In the genomic region with DNA sequence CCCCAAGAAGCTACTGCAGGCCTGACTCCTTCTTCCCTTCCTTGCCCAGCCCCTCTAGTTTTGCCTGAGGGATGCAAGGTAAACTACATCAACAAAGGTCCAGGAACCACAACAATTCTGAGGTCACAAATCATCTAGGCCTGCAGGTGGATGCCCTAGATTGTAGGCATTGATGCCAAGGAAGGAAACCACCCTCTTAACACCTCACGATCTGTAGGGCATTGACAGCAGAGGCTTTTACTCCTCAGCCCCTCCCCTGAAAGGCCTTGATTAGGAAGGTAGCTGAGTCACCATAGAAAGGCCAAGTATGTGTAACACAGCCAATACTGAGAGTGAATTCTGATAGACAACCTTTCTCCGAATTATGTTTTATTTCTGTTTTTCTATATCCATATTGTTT, we compare ENCODE assay signal across 3 cellular contexts.
A peak's percentile ranks its signal among the peaks of the same experiment; 100 is the strongest.
TF ChIP-seq lines count a peak whose summit lies in the region.

No MANE protein-coding gene starts in this region.

TF ChIP-seq in SK-N-SH, 30 proteins besides CTCF, POLR2A, EP300 and RAD21 (continued from another document and continues in another):
- TF ChIP-seq, protein P1, sequence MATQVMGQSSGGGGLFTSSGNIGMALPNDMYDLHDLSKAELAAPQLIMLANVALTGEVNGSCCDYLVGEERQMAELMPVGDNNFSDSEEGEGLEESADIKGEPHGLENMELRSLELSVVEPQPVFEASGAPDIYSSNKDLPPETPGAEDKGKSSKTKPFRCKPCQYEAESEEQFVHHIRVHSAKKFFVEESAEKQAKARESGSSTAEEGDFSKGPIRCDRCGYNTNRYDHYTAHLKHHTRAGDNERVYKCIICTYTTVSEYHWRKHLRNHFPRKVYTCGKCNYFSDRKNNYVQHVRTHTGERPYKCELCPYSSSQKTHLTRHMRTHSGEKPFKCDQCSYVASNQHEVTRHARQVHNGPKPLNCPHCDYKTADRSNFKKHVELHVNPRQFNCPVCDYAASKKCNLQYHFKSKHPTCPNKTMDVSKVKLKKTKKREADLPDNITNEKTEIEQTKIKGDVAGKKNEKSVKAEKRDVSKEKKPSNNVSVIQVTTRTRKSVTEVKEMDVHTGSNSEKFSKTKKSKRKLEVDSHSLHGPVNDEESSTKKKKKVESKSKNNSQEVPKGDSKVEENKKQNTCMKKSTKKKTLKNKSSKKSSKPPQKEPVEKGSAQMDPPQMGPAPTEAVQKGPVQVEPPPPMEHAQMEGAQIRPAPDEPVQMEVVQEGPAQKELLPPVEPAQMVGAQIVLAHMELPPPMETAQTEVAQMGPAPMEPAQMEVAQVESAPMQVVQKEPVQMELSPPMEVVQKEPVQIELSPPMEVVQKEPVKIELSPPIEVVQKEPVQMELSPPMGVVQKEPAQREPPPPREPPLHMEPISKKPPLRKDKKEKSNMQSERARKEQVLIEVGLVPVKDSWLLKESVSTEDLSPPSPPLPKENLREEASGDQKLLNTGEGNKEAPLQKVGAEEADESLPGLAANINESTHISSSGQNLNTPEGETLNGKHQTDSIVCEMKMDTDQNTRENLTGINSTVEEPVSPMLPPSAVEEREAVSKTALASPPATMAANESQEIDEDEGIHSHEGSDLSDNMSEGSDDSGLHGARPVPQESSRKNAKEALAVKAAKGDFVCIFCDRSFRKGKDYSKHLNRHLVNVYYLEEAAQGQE (IDR thresholded peaks at IDR 0.05; ENCODE audit: low read depth, low read length), result no peak
- TF ChIP-seq, protein P2, sequence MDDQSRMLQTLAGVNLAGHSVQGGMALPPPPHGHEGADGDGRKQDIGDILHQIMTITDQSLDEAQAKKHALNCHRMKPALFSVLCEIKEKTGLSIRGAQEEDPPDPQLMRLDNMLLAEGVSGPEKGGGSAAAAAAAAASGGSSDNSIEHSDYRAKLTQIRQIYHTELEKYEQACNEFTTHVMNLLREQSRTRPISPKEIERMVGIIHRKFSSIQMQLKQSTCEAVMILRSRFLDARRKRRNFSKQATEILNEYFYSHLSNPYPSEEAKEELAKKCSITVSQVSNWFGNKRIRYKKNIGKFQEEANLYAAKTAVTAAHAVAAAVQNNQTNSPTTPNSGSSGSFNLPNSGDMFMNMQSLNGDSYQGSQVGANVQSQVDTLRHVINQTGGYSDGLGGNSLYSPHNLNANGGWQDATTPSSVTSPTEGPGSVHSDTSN (IDR thresholded peaks at IDR 0.05), result no peak
- TF ChIP-seq, protein P3, sequence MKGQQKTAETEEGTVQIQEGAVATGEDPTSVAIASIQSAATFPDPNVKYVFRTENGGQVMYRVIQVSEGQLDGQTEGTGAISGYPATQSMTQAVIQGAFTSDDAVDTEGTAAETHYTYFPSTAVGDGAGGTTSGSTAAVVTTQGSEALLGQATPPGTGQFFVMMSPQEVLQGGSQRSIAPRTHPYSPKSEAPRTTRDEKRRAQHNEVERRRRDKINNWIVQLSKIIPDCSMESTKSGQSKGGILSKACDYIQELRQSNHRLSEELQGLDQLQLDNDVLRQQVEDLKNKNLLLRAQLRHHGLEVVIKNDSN (IDR thresholded peaks at IDR 0.05; ENCODE audit: borderline replicate concordance, low read depth), result no peak
- TF ChIP-seq EZH2phosphoT487 (IDR thresholded peaks at IDR 0.05; ENCODE audit: borderline replicate concordance, low read depth) (no peak), GATA2 (CRISPR knock-in tag; IDR thresholded peaks at IDR 0.05) (no peak), SIN3A (IDR thresholded peaks at IDR 0.05; ENCODE audit: borderline replicate concordance, low read depth, low read length) (no peak), SMC3 (IDR thresholded peaks at IDR 0.05; ENCODE audit: low read depth, low read length) (no peak), MEF2A (IDR thresholded peaks at IDR 0.05; ENCODE audit: borderline replicate concordance, low read depth) (no peak), FOXJ3 (CRISPR knock-in tag; IDR thresholded peaks at IDR 0.05) (no peak), CHD2 (IDR thresholded peaks at IDR 0.05; ENCODE audit: low read length, partially characterized antibody) (no peak), NFIC (IDR thresholded peaks at IDR 0.05; ENCODE audit: borderline replicate concordance) (no peak)
- TF ChIP-seq, protein P4, sequence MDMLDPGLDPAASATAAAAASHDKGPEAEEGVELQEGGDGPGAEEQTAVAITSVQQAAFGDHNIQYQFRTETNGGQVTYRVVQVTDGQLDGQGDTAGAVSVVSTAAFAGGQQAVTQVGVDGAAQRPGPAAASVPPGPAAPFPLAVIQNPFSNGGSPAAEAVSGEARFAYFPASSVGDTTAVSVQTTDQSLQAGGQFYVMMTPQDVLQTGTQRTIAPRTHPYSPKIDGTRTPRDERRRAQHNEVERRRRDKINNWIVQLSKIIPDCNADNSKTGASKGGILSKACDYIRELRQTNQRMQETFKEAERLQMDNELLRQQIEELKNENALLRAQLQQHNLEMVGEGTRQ (IDR thresholded peaks at IDR 0.05; ENCODE audit: borderline replicate concordance, low read depth, low read length), result no peak

TF ChIP-seq in SK-N-SH treated with all-trans-retinoic acid at 6 μM for 48 hours, 23 proteins besides CTCF, POLR2A, EP300 and RAD21 (continued from another document):
- TF ChIP-seq ARNTL (CRISPR knock-in tag; IDR thresholded peaks at IDR 0.05; ENCODE audit: borderline replicate concordance, low read depth) (no peak), ZNF565 (CRISPR knock-in tag; conservative IDR thresholded peaks at IDR 0.05; ENCODE audit: low read depth) (no peak), SNAI2 (CRISPR knock-in tag; IDR thresholded peaks at IDR 0.05) (no peak), ZC3H10 (CRISPR knock-in tag; IDR thresholded peaks at IDR 0.05) (no peak), TCF4 (CRISPR knock-in tag; IDR thresholded peaks at IDR 0.05; ENCODE audit: borderline replicate concordance) (no peak), PPARA (CRISPR knock-in tag; IDR thresholded peaks at IDR 0.05; ENCODE audit: borderline replicate concordance) (no peak)
- TF ChIP-seq, protein P5, sequence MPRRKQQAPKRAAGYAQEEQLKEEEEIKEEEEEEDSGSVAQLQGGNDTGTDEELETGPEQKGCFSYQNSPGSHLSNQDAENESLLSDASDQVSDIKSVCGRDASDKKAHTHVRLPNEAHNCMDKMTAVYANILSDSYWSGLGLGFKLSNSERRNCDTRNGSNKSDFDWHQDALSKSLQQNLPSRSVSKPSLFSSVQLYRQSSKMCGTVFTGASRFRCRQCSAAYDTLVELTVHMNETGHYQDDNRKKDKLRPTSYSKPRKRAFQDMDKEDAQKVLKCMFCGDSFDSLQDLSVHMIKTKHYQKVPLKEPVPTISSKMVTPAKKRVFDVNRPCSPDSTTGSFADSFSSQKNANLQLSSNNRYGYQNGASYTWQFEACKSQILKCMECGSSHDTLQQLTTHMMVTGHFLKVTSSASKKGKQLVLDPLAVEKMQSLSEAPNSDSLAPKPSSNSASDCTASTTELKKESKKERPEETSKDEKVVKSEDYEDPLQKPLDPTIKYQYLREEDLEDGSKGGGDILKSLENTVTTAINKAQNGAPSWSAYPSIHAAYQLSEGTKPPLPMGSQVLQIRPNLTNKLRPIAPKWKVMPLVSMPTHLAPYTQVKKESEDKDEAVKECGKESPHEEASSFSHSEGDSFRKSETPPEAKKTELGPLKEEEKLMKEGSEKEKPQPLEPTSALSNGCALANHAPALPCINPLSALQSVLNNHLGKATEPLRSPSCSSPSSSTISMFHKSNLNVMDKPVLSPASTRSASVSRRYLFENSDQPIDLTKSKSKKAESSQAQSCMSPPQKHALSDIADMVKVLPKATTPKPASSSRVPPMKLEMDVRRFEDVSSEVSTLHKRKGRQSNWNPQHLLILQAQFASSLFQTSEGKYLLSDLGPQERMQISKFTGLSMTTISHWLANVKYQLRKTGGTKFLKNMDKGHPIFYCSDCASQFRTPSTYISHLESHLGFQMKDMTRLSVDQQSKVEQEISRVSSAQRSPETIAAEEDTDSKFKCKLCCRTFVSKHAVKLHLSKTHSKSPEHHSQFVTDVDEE (CRISPR knock-in tag; IDR thresholded peaks at IDR 0.05), result no peak
- TF ChIP-seq, protein P6, sequence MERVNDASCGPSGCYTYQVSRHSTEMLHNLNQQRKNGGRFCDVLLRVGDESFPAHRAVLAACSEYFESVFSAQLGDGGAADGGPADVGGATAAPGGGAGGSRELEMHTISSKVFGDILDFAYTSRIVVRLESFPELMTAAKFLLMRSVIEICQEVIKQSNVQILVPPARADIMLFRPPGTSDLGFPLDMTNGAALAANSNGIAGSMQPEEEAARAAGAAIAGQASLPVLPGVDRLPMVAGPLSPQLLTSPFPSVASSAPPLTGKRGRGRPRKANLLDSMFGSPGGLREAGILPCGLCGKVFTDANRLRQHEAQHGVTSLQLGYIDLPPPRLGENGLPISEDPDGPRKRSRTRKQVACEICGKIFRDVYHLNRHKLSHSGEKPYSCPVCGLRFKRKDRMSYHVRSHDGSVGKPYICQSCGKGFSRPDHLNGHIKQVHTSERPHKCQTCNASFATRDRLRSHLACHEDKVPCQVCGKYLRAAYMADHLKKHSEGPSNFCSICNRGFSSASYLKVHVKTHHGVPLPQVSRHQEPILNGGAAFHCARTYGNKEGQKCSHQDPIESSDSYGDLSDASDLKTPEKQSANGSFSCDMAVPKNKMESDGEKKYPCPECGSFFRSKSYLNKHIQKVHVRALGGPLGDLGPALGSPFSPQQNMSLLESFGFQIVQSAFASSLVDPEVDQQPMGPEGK (CRISPR knock-in tag; IDR thresholded peaks at IDR 0.05; ENCODE audit: borderline replicate concordance), result no peak
- TF ChIP-seq, protein P7, sequence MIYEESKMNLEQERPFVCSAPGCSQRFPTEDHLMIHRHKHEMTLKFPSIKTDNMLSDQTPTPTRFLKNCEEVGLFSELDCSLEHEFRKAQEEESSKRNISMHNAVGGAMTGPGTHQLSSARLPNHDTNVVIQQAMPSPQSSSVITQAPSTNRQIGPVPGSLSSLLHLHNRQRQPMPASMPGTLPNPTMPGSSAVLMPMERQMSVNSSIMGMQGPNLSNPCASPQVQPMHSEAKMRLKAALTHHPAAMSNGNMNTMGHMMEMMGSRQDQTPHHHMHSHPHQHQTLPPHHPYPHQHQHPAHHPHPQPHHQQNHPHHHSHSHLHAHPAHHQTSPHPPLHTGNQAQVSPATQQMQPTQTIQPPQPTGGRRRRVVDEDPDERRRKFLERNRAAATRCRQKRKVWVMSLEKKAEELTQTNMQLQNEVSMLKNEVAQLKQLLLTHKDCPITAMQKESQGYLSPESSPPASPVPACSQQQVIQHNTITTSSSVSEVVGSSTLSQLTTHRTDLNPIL (CRISPR knock-in tag; IDR thresholded peaks at IDR 0.05; ENCODE audit: low read depth), result no peak

TF ChIP-seq in WTC11, 78 proteins besides CTCF, POLR2A, EP300 and RAD21:
- TF ChIP-seq, protein P8, sequence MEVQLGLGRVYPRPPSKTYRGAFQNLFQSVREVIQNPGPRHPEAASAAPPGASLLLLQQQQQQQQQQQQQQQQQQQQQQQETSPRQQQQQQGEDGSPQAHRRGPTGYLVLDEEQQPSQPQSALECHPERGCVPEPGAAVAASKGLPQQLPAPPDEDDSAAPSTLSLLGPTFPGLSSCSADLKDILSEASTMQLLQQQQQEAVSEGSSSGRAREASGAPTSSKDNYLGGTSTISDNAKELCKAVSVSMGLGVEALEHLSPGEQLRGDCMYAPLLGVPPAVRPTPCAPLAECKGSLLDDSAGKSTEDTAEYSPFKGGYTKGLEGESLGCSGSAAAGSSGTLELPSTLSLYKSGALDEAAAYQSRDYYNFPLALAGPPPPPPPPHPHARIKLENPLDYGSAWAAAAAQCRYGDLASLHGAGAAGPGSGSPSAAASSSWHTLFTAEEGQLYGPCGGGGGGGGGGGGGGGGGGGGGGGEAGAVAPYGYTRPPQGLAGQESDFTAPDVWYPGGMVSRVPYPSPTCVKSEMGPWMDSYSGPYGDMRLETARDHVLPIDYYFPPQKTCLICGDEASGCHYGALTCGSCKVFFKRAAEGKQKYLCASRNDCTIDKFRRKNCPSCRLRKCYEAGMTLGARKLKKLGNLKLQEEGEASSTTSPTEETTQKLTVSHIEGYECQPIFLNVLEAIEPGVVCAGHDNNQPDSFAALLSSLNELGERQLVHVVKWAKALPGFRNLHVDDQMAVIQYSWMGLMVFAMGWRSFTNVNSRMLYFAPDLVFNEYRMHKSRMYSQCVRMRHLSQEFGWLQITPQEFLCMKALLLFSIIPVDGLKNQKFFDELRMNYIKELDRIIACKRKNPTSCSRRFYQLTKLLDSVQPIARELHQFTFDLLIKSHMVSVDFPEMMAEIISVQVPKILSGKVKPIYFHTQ (CRISPR knock-in tag; IDR thresholded peaks at IDR 0.05), result no peak
- TF ChIP-seq, protein P3 (CRISPR knock-in tag; IDR thresholded peaks at IDR 0.05), result no peak
- TF ChIP-seq HMGA2 (CRISPR knock-in tag; IDR thresholded peaks at IDR 0.05), result 0 out of 2 replicates have a peak, but pooled peaks have one; percentile 33
- no peak for TF ChIP-seq IRF2 (CRISPR knock-in tag; IDR thresholded peaks at IDR 0.05; ENCODE audit: borderline replicate concordance, low read depth)
- no peak for TF ChIP-seq ZBTB21 (CRISPR knock-in tag; IDR thresholded peaks at IDR 0.05; ENCODE audit: borderline replicate concordance)
- TF ChIP-seq, protein P9, sequence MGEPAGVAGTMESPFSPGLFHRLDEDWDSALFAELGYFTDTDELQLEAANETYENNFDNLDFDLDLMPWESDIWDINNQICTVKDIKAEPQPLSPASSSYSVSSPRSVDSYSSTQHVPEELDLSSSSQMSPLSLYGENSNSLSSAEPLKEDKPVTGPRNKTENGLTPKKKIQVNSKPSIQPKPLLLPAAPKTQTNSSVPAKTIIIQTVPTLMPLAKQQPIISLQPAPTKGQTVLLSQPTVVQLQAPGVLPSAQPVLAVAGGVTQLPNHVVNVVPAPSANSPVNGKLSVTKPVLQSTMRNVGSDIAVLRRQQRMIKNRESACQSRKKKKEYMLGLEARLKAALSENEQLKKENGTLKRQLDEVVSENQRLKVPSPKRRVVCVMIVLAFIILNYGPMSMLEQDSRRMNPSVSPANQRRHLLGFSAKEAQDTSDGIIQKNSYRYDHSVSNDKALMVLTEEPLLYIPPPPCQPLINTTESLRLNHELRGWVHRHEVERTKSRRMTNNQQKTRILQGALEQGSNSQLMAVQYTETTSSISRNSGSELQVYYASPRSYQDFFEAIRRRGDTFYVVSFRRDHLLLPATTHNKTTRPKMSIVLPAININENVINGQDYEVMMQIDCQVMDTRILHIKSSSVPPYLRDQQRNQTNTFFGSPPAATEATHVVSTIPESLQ (CRISPR knock-in tag; IDR thresholded peaks at IDR 0.05), result no peak
- TF ChIP-seq, protein P10, sequence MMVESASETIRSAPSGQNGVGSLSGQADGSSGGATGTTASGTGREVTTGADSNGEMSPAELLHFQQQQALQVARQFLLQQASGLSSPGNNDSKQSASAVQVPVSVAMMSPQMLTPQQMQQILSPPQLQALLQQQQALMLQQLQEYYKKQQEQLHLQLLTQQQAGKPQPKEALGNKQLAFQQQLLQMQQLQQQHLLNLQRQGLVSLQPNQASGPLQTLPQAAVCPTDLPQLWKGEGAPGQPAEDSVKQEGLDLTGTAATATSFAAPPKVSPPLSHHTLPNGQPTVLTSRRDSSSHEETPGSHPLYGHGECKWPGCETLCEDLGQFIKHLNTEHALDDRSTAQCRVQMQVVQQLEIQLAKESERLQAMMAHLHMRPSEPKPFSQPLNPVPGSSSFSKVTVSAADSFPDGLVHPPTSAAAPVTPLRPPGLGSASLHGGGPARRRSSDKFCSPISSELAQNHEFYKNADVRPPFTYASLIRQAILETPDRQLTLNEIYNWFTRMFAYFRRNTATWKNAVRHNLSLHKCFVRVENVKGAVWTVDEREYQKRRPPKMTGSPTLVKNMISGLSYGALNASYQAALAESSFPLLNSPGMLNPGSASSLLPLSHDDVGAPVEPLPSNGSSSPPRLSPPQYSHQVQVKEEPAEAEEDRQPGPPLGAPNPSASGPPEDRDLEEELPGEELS (CRISPR knock-in tag; IDR thresholded peaks at IDR 0.05), result no peak
- no peak for TF ChIP-seq ZNF671 (CRISPR knock-in tag; IDR thresholded peaks at IDR 0.05)
